Comparison of ENCODE assay signal across 9 cellular contexts in the genomic region with DNA sequence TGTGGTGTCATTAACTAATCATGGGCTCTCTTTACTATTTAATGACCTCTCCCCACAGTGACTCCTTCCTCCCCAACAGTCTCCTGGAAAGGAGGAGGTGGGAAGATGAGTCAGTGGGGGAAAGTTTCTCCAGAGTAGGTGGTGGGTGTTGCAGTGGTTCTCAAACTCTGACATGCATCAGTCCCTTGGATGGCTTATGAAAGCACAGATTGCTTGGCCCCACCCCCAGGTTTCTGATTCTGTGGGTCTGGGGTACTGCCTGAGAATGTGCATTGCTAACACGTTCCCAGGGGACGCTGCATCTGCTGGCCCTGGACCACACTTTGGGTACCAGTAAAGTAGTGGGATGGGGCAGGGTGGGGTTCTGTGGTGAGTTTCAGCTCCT. TPM values are rescaled to one million over a fixed set of nuclear protein-coding genes. Genes with fewer than 3 reads are reported as not detected.
A peak's percentile ranks its signal among the peaks of the same experiment; 100 is the strongest.
DNase-seq lines count a peak whose midpoint lies in the region; ATAC-seq and TF ChIP-seq lines count a peak whose summit lies in the region.
"Had no signal": no experiment of that assay in that cellular context is flagged by ENCODE, and none has a peak within 500 bp of the region (broad histone marks: within the 10 kb centered on the region; RNA-seq: fewer than 3 reads in every experiment).

No MANE protein-coding gene starts in this region.

- H3K36me3 Mint-ChIP-seq in CD4-positive, alpha-beta T cell (ENCODE audit: low read depth): peaks cover 12% of the 10 kb centered on the region

- CTCF ChIA-PET in CD4-positive, alpha-beta T cell (lab: Charles Lee): no interaction called here

- DNase-seq in CD4-positive, alpha-beta T cell: no peak
- peak; percentile 79 for DNase-seq in HT1080 (ENCODE audit: low read depth)
- peak; percentile 23 for DNase-seq in activated naive CD8-positive, alpha-beta T cell treated with anti-CD3 and anti-CD28 coated beads, Interleukin-2, amount 50 U/mL, for 16 hours (ENCODE audit: low read depth, low spot score)
- no peak for DNase-seq in omental fat pad (ENCODE audit: low spot score)
- no peak for DNase-seq in globus pallidus (ENCODE audit: low spot score)
- no peak for DNase-seq in DMS79 (lab: John Stamatoyannopoulos, UW)
- no peak for DNase-seq in left ventricle myocardium superior

- POLR2A ChIA-PET in CD4-positive, alpha-beta T cell (lab: Charles Lee): interaction anchor here (0.8 to 7.0 kb wide), 5 partner anchors 11 to 37 kb away, joined by 3 to 54 read pairs (median 6); a partner anchor contains a TSS

- no peaks in the 10 kb centered on the region for H3K27me3 Mint-ChIP-seq in CD4-positive, alpha-beta T cell

- H3K27ac ChIP-seq in CD4-positive, alpha-beta T cell (ENCODE audit: low read depth, low read length): no peak overlapping the region
- H3K27ac ChIP-seq: VCaP had no signal

- H3K9me3 ChIP-seq in CD4-positive, alpha-beta T cell (ENCODE audit: control insufficient read depth, low read length): no peaks in the 10 kb centered on the region

- H3K27me3 ChIP-seq in CD4-positive, alpha-beta T cell (ENCODE audit: control insufficient read depth, insufficient read depth, low read length): no peaks in the 10 kb centered on the region

- no peak for ATAC-seq in CD4-positive, alpha-beta T cell (ENCODE audit: poor library complexity)
- ATAC-seq in omental fat pad (ENCODE audit: low FRiP score) (peak; percentile 13), GM21619 (IDR thresholded peaks at IDR 0.05; ENCODE audit: unreplicated experiment) (no peak), left ventricle myocardium superior (no peak)

- H3K4me1 Mint-ChIP-seq in CD4-positive, alpha-beta T cell (ENCODE audit: low read depth): peaks cover 94% of the 10 kb centered on the region

- no peak for TF ChIP-seq CTCF in CD4-positive, alpha-beta T cell (IDR thresholded peaks at IDR 0.05)
- no peak for TF ChIP-seq CTCF in omental fat pad (IDR thresholded peaks at IDR 0.05)

- intact Hi-C loops in CD4-positive, alpha-beta T cell (cut with DNase I, micrococcal nuclease): no loop called here
- intact Hi-C loops in left ventricle myocardium superior (cut with micrococcal nuclease): no loop called here

- peak overlapping the region; percentile 67 for H3K27ac Mint-ChIP-seq in CD4-positive, alpha-beta T cell

- H3K9me3 Mint-ChIP-seq in CD4-positive, alpha-beta T cell: no peaks in the 10 kb centered on the region

- peak overlapping the region; percentile 72 for H3K4me3 Mint-ChIP-seq in CD4-positive, alpha-beta T cell

RNA-seq across cellular contexts. Expression of a gene that starts 9.8 kb away (rescaled TPM):
- total RNA-seq in CD4-positive, alpha-beta T cell: 10 to 100 TPM; 33.8 to 37.3 TPM
- total RNA-seq in HT1080 (2014; rRNA removed; shearing (Covaris generic)): 23.0 and 41.9 TPM in 2 replicates
- polyA plus RNA-seq in HT1080 (2015; cell fraction: cytosol; rRNA removed): 42.5 and 42.8 TPM in 2 replicates
- 47.5 and 57.6 TPM in 2 replicates for polyA plus RNA-seq in HT1080 (2015; cell fraction: nucleus; rRNA removed)
- total RNA-seq in omental fat pad (10 to 100 TPM in 3 of 4 donors, 1 to 10 TPM in 1; 8.9 to 30.6 (median 20.3) TPM), left ventricle myocardium superior (58.0 TPM)

Comparison
In these comparisons a context has a peak if more than half of its experiments do, and no peak if none do; other contexts are left out.
1. DNase-seq: peak in HT1080 (single experiment) and activated naive CD8-positive, alpha-beta T cell treated with anti-CD3 and anti-CD28 coated beads, Interleukin-2, amount 50 U/mL, for 16 hours (single experiment); none in CD4-positive, alpha-beta T cell (0 of 10), omental fat pad (single experiment), globus pallidus (single experiment), DMS79 (single experiment) and left ventricle myocardium superior (single experiment).